In the genomic region with DNA sequence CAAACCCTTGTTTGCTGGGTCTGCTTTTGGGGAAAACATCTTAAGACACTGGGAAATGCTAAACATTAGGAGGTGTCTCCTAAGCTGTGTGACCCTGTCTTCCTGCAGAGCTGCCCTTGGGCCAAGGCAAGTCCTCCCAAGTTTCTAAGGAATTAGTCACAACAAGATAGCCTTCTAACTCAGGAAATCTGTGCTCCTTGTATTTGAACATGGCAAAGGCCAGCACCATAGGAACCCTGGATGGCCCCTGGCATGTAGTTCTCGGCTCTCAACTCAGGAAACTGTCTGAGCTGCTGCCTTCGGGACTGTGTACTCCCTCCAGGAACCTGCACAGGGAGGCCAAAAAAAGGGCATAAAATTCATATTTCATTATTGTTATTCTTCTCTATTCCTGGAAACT, we compare ENCODE assay signal across 1 cellular context.
TF ChIP-seq lines count a peak whose summit lies in the region.

No MANE protein-coding gene starts in this region.

TF ChIP-seq in HEK293T, 16 proteins besides CTCF, POLR2A, EP300 and RAD21 (continued from another document):
- TF ChIP-seq BHLHE40 (IDR thresholded peaks at IDR 0.05; ENCODE audit: borderline replicate concordance), result no peak
- no peak for TF ChIP-seq FOXA1 (IDR thresholded peaks at IDR 0.05)
- no peak for TF ChIP-seq CTBP1 (IDR thresholded peaks at IDR 0.05; ENCODE audit: borderline replicate concordance)
- no peak for TF ChIP-seq L3MBTL2 (conservative IDR thresholded peaks at IDR 0.05)
- TF ChIP-seq ZNF384 (IDR thresholded peaks at IDR 0.05), result no peak
- TF ChIP-seq ARNT (IDR thresholded peaks at IDR 0.05), result no peak
- no peak for TF ChIP-seq LEF1 (IDR thresholded peaks at IDR 0.05; ENCODE audit: borderline replicate concordance)
- TF ChIP-seq ELF4 (IDR thresholded peaks at IDR 0.05), result no peak
- TF ChIP-seq TARDBP (IDR thresholded peaks at IDR 0.05), result no peak
- no peak for TF ChIP-seq NFRKB (IDR thresholded peaks at IDR 0.05)
- no peak for TF ChIP-seq HDGF (IDR thresholded peaks at IDR 0.05; ENCODE audit: borderline replicate concordance)
- no peak for TF ChIP-seq FOXM1 (IDR thresholded peaks at IDR 0.05; ENCODE audit: borderline replicate concordance)
